In the genomic region with DNA sequence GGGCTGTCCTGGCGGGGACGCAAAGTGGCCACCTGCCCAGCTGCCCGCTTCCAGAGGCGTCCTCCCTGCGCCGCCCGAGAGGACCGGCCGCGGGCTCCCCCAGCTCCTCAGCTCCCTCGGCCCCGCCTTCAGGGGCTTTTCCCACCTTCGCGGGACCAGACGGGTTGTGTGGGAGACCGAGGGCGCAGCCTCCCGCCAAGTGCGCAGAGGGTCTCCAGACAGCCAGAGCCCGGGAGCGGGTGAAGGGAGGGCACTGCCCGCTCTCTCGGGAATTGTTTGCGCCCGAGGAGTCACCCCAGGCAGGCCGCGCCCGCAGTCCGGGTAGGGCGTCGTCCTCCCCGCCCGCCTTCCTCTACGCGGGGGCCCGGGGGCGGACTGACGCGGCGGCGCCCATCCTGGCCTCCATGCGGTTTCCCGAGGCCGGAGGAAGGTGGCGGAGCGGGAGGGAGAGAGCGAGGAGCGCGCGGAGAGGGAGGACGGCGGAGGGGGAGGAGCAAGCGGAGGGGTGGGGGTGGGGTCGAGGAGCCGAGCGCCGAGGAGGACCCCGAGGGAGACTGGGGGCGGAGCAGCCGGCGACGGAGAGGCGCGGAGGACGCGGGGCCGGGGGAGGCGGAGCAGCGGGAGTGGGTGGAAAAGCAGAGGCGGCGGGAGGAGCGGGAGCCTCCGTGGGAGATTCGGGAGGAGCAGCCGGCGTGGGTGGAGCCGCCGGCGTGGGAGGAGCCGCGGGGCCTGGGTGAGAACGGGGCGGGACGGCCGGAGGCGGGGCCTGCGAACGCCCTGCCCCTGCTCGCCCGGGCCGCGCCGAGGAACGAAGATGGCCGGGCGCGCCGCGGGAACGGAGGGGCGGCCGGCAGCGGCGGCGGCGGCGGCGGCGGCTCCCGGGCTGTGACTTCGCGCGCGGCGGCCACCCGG, we compare ENCODE assay signal across 9 cellular contexts. TPM values are rescaled to one million over a fixed set of nuclear protein-coding genes. Genes with fewer than 3 reads are reported as not detected.
DNase-seq lines count a peak whose midpoint lies in the region; ATAC-seq, FAIRE-seq and TF ChIP-seq lines count a peak whose summit lies in the region.
"Had no signal": no experiment of that assay in that cellular context is flagged by ENCODE, and none has a peak within 500 bp of the region (broad histone marks: within the 10 kb centered on the region; RNA-seq: fewer than 3 reads in every experiment).

No MANE protein-coding gene starts in this region.

- H3K4me3 ChIP-seq in neuronal stem cell (ENCODE audit: low read length in 2 of 2) = peak overlapping the region; percentile 62 to 86
- H3K4me3 ChIP-seq in stomach smooth muscle (ENCODE audit: low read length in 2 of 2) = peak overlapping the region; percentile 13 to 70

- peak overlapping the region; percentile 87 for H3K18ac ChIP-seq in neuronal stem cell (ENCODE audit: low read length)

- peak overlapping the region; percentile 82 for H3K27ac ChIP-seq in neuronal stem cell (replicated peaks; ENCODE audit: low read length)
- peak overlapping the region; percentile 85 for H3K27ac ChIP-seq in stomach smooth muscle (ENCODE audit: low read length)

- H3K9me3 Mint-ChIP-seq in Calu3 (ENCODE audit: low read depth, unreplicated experiment) = no peaks in the 10 kb centered on the region
- peaks cover 0 to 1% (median 0%) of the 10 kb centered on the region in 3 donors for H3K9me3 Mint-ChIP-seq in IgD-negative memory B cell

- H3K9me3 ChIP-seq in neuronal stem cell (replicated peaks in 1 of 2; ENCODE audit: control insufficient read depth in 2 of 2, insufficient read depth in 1 of 2, low read depth in 1 of 2, low read length in 2 of 2) = no peaks in the 10 kb centered on the region
- H3K9me3 ChIP-seq in stomach smooth muscle (ENCODE audit: control insufficient read depth in 2 of 2, low read length in 2 of 2) = no peaks in the 10 kb centered on the region

- CTCF ChIA-PET in Calu3 (lab: Charles Lee) = interaction anchor here (1.3 kb wide), 1 partner anchor 11 kb away, joined by 3 read pairs; no protein-coding TSS in a partner anchor

- no peak overlapping the region for H2BK12ac ChIP-seq in neuronal stem cell (ENCODE audit: low read length)

- H3K27me3 ChIP-seq in neuronal stem cell (ENCODE audit: control insufficient read depth in 3 of 3, insufficient read depth in 3 of 3, low read depth in 1 of 3, low read length in 3 of 3) (no peaks in the 10 kb centered on the region), stomach smooth muscle (ENCODE audit: control insufficient read depth in 1 of 2, insufficient read depth in 2 of 2, low read length in 2 of 2) (peaks cover 0 to 6% of the 10 kb centered on the region in 2 donors)

- TF ChIP-seq CTCF in Calu3 (IDR thresholded peaks at IDR 0.05; ENCODE audit: unreplicated experiment) = no peak

- peak overlapping the region; percentile 89 for H2AFZ ChIP-seq in neuronal stem cell (ENCODE audit: low read length)

- peak overlapping the region; percentile 77 for H3K9ac ChIP-seq in neuronal stem cell (ENCODE audit: low read depth, low read length, poor library complexity)
- H3K9ac ChIP-seq in stomach smooth muscle (ENCODE audit: low read length in 2 of 2) = peak overlapping the region; percentile 57 to 71

- peak; percentile 93 for ATAC-seq in GM21515 (IDR thresholded peaks at IDR 0.05; ENCODE audit: unreplicated experiment)

- no peak overlapping the region for H2BK5ac ChIP-seq in neuronal stem cell (ENCODE audit: low read length)

- H3K4me1 ChIP-seq in neuronal stem cell (ENCODE audit: control insufficient read depth in 2 of 2, insufficient read depth in 1 of 2, low read depth in 1 of 2, low read length in 2 of 2) (peaks cover 7 to 17% of the 10 kb centered on the region in 2 donors), stomach smooth muscle (ENCODE audit: control insufficient read depth, insufficient read depth, low read length) (peaks cover 25% of the 10 kb centered on the region)

- H2AK5ac ChIP-seq in neuronal stem cell (ENCODE audit: low read depth, low read length) = no peak overlapping the region

- H3K27ac Mint-ChIP-seq in Calu3 (ENCODE audit: unreplicated experiment) (no peak overlapping the region), IgD-negative memory B cell (peak overlapping the region in 2 of 3 donors; percentile 51 to 86)

- H3K36me3 ChIP-seq in neuronal stem cell (replicated peaks in 1 of 2; ENCODE audit: control insufficient read depth in 2 of 2, insufficient read depth in 2 of 2, low read length in 2 of 2) (no peaks in the 10 kb centered on the region), stomach smooth muscle (ENCODE audit: control insufficient read depth in 2 of 2, insufficient read depth in 2 of 2, low read length in 2 of 2) (no peaks in the 10 kb centered on the region)

- H3K36me3 Mint-ChIP-seq in Calu3 (ENCODE audit: insufficient read depth, unreplicated experiment) = peaks cover 29% of the 10 kb centered on the region
- H3K36me3 Mint-ChIP-seq in IgD-negative memory B cell = peaks cover 3% of the 10 kb centered on the region

- peak overlapping the region; percentile 54 for H3K4me2 ChIP-seq in neuronal stem cell (ENCODE audit: insufficient read depth, low read length, poor library complexity, severe bottlenecking)

- H2BK15ac ChIP-seq in neuronal stem cell (ENCODE audit: low read length) = no peak overlapping the region

- no peak overlapping the region for H2BK120ac ChIP-seq in neuronal stem cell (ENCODE audit: low read depth, low read length)

- no peak overlapping the region for H4K8ac ChIP-seq in neuronal stem cell (ENCODE audit: low read depth, low read length)

- H3K23ac ChIP-seq in neuronal stem cell (ENCODE audit: low read depth, low read length, poor library complexity) = no peak overlapping the region

- H3K4ac ChIP-seq in neuronal stem cell (ENCODE audit: low read length) = no peak overlapping the region

- H3K14ac ChIP-seq in neuronal stem cell (ENCODE audit: low read length) = no peak overlapping the region

- H3K79me1 ChIP-seq in neuronal stem cell (ENCODE audit: low read depth, low read length) = peaks cover 3% of the 10 kb centered on the region

- peaks cover 34% of the 10 kb centered on the region for H3K4me1 Mint-ChIP-seq in Calu3 (ENCODE audit: low read depth, unreplicated experiment)
- peaks cover 16 to 40% (median 30%) of the 10 kb centered on the region in 3 donors for H3K4me1 Mint-ChIP-seq in IgD-negative memory B cell

- FAIRE-seq in frontal cortex (lab: Jason Lieb, UNC) = no peak
- FAIRE-seq: islet of Langerhans had no signal

- H4K91ac ChIP-seq in neuronal stem cell (ENCODE audit: low read depth, low read length, poor library complexity) = no peak overlapping the region

- H3K4me3 Mint-ChIP-seq in Calu3 (ENCODE audit: low read depth, unreplicated experiment) = peak overlapping the region; percentile 69
- H3K4me3 Mint-ChIP-seq in IgD-negative memory B cell = peak overlapping the region; percentile 63 to 91 (median 80)

- DNase-seq in Calu3 (peak; percentile 95), SHP77 treated with DMSO at 0.1 percent for 48 hours (lab: John Stamatoyannopoulos, UW) (peak; percentile 18), frontal cortex (ENCODE audit: low spot score in 2 of 2) (peak; percentile 82 to 90), neuronal stem cell (ENCODE audit: low spot score) (peak; percentile 76)
- DNase-seq in activated naive CD4-positive, alpha-beta T cell treated with Interleukin-2 at 50 U/mL for 16 hours = peak; percentile 74

- no CpG with 5 or more reads among the region's 116 CpGs for WGBS in neuronal stem cell (ENCODE audit: extremely low coverage in 2 of 2, insufficient read length in 2 of 2, insufficient replicate concordance in 1 of 2), 2 donors

- BruUV-seq in Calu3 (replicated peaks; lab: Mats Ljungman, UMichigan) = no TSS peak

- intact Hi-C loops in Calu3 (cut with micrococcal nuclease; ENCODE audit: unreplicated experiment) = loop anchor here (5.0 kb wide), 1 partner anchor 48 kb away; no protein-coding TSS in a partner anchor

- H3K27me3 Mint-ChIP-seq in Calu3 (ENCODE audit: unreplicated experiment) = no peaks in the 10 kb centered on the region
- H3K27me3 Mint-ChIP-seq in IgD-negative memory B cell = peaks cover 4% of the 10 kb centered on the region

RNA-seq across cellular contexts. Expression of gene CLDN34, which starts 47.6 kb away (rescaled TPM):
- total RNA-seq in Calu3 (2022) = 0.38 and 0.39 TPM in 2 replicates
- polyA plus RNA-seq in IgD-negative memory B cell = not detected
- not detected for total RNA-seq in frontal cortex
- 0.10 TPM for polyA plus RNA-seq in neuronal stem cell (2013, experiment 1 of 2)
- 0.04 TPM for polyA plus RNA-seq in neuronal stem cell (2013, experiment 2 of 2)

Comparison
In these comparisons a context has a peak if more than half of its experiments do, and no peak if none do; other contexts are left out.
1. Peak in every context shown above with its lines: DNase-seq, ATAC-seq, H3K4me3 ChIP-seq and H3K27ac ChIP-seq.
2. DNase-seq: peak in every context shown above with its lines; median percentile 95 in Calu3; 86 in frontal cortex; 76 in neuronal stem cell; 74 in activated naive CD4-positive, alpha-beta T cell treated with Interleukin-2 at 50 U/mL for 16 hours; 18 in SHP77 treated with DMSO at 0.1 percent for 48 hours.